Comparison of ENCODE assay signal across 2 cellular contexts in the genomic region with DNA sequence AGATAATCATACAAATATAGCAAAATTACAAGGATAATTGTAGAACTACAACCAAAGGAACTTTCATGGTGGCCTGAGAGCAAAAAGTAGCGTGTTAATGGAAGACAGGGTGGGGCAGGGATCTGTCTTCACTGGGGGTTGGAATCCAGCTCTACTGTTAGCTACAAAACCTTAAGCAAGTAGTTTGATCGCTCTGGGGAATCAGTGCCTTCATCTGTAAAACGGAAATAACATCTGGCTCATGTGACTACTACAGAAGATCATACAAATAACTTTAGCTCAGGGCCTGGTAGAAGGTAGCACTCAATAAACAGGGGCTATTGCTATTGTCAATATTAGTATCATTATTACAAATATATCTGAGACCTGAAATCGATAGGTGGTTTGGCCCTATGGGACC.
TF ChIP-seq lines count a peak whose summit lies in the region.

No MANE protein-coding gene starts in this region.

TF ChIP-seq in GM12878, 131 proteins besides CTCF, POLR2A, EP300 and RAD21 (continues in another document):
- TF ChIP-seq, protein P1, sequence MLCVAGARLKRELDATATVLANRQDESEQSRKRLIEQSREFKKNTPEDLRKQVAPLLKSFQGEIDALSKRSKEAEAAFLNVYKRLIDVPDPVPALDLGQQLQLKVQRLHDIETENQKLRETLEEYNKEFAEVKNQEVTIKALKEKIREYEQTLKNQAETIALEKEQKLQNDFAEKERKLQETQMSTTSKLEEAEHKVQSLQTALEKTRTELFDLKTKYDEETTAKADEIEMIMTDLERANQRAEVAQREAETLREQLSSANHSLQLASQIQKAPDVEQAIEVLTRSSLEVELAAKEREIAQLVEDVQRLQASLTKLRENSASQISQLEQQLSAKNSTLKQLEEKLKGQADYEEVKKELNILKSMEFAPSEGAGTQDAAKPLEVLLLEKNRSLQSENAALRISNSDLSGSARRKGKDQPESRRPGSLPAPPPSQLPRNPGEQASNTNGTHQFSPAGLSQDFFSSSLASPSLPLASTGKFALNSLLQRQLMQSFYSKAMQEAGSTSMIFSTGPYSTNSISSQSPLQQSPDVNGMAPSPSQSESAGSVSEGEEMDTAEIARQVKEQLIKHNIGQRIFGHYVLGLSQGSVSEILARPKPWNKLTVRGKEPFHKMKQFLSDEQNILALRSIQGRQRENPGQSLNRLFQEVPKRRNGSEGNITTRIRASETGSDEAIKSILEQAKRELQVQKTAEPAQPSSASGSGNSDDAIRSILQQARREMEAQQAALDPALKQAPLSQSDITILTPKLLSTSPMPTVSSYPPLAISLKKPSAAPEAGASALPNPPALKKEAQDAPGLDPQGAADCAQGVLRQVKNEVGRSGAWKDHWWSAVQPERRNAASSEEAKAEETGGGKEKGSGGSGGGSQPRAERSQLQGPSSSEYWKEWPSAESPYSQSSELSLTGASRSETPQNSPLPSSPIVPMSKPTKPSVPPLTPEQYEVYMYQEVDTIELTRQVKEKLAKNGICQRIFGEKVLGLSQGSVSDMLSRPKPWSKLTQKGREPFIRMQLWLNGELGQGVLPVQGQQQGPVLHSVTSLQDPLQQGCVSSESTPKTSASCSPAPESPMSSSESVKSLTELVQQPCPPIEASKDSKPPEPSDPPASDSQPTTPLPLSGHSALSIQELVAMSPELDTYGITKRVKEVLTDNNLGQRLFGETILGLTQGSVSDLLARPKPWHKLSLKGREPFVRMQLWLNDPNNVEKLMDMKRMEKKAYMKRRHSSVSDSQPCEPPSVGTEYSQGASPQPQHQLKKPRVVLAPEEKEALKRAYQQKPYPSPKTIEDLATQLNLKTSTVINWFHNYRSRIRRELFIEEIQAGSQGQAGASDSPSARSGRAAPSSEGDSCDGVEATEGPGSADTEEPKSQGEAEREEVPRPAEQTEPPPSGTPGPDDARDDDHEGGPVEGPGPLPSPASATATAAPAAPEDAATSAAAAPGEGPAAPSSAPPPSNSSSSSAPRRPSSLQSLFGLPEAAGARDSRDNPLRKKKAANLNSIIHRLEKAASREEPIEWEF (IDR thresholded peaks at IDR 0.05; ENCODE audit: insufficient replicate concordance, low read depth, low read length), result no peak
- TF ChIP-seq SMAD1 (IDR thresholded peaks at IDR 0.05; ENCODE audit: low read depth, partially characterized antibody), result no peak
- TF ChIP-seq SIN3A (IDR thresholded peaks at IDR 0.05; ENCODE audit: low read depth, low read length), result no peak
- TF ChIP-seq PAX5 (IDR thresholded peaks at IDR 0.05; ENCODE audit: borderline replicate concordance, low read depth, low read length), result no peak
- TF ChIP-seq ZNF217 (IDR thresholded peaks at IDR 0.05), result no peak
- no peak for TF ChIP-seq BACH1 (IDR thresholded peaks at IDR 0.05; ENCODE audit: borderline replicate concordance)
- TF ChIP-seq, protein P2, sequence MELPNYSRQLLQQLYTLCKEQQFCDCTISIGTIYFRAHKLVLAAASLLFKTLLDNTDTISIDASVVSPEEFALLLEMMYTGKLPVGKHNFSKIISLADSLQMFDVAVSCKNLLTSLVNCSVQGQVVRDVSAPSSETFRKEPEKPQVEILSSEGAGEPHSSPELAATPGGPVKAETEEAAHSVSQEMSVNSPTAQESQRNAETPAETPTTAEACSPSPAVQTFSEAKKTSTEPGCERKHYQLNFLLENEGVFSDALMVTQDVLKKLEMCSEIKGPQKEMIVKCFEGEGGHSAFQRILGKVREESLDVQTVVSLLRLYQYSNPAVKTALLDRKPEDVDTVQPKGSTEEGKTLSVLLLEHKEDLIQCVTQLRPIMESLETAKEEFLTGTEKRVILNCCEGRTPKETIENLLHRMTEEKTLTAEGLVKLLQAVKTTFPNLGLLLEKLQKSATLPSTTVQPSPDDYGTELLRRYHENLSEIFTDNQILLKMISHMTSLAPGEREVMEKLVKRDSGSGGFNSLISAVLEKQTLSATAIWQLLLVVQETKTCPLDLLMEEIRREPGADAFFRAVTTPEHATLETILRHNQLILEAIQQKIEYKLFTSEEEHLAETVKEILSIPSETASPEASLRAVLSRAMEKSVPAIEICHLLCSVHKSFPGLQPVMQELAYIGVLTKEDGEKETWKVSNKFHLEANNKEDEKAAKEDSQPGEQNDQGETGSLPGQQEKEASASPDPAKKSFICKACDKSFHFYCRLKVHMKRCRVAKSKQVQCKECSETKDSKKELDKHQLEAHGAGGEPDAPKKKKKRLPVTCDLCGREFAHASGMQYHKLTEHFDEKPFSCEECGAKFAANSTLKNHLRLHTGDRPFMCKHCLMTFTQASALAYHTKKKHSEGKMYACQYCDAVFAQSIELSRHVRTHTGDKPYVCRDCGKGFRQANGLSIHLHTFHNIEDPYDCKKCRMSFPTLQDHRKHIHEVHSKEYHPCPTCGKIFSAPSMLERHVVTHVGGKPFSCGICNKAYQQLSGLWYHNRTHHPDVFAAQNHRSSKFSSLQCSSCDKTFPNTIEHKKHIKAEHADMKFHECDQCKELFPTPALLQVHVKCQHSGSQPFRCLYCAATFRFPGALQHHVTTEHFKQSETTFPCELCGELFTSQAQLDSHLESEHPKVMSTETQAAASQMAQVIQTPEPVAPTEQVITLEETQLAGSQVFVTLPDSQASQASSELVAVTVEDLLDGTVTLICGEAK (IDR thresholded peaks at IDR 0.05; ENCODE audit: borderline replicate concordance), result no peak
- TF ChIP-seq ATF2 (IDR thresholded peaks at IDR 0.05; ENCODE audit: low read length), result no peak
- TF ChIP-seq, protein P3, sequence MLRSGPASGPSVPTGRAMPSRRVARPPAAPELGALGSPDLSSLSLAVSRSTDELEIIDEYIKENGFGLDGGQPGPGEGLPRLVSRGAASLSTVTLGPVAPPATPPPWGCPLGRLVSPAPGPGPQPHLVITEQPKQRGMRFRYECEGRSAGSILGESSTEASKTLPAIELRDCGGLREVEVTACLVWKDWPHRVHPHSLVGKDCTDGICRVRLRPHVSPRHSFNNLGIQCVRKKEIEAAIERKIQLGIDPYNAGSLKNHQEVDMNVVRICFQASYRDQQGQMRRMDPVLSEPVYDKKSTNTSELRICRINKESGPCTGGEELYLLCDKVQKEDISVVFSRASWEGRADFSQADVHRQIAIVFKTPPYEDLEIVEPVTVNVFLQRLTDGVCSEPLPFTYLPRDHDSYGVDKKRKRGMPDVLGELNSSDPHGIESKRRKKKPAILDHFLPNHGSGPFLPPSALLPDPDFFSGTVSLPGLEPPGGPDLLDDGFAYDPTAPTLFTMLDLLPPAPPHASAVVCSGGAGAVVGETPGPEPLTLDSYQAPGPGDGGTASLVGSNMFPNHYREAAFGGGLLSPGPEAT (IDR thresholded peaks at IDR 0.05; ENCODE audit: low read depth), result no peak
- no peak for TF ChIP-seq LARP7 (IDR thresholded peaks at IDR 0.05)
- no peak for TF ChIP-seq SMAD5 (IDR thresholded peaks at IDR 0.05; ENCODE audit: low read depth)
- TF ChIP-seq EED (IDR thresholded peaks at IDR 0.05; ENCODE audit: low read depth), result no peak

TF ChIP-seq in neural cell, 6 proteins besides CTCF, POLR2A, EP300 and RAD21:
- no peak for TF ChIP-seq SMC3 (conservative IDR thresholded peaks at IDR 0.05; ENCODE audit: poor library complexity)
- no peak for TF ChIP-seq POLR2AphosphoS5 (IDR thresholded peaks at IDR 0.05)
- no peak for TF ChIP-seq TAF1 (IDR thresholded peaks at IDR 0.05; ENCODE audit: low read depth)
- TF ChIP-seq EZH2 (IDR thresholded peaks at IDR 0.05; ENCODE audit: borderline replicate concordance, insufficient read depth, low read length, poor library complexity, severe bottlenecking), result no peak
- TF ChIP-seq, protein P4, sequence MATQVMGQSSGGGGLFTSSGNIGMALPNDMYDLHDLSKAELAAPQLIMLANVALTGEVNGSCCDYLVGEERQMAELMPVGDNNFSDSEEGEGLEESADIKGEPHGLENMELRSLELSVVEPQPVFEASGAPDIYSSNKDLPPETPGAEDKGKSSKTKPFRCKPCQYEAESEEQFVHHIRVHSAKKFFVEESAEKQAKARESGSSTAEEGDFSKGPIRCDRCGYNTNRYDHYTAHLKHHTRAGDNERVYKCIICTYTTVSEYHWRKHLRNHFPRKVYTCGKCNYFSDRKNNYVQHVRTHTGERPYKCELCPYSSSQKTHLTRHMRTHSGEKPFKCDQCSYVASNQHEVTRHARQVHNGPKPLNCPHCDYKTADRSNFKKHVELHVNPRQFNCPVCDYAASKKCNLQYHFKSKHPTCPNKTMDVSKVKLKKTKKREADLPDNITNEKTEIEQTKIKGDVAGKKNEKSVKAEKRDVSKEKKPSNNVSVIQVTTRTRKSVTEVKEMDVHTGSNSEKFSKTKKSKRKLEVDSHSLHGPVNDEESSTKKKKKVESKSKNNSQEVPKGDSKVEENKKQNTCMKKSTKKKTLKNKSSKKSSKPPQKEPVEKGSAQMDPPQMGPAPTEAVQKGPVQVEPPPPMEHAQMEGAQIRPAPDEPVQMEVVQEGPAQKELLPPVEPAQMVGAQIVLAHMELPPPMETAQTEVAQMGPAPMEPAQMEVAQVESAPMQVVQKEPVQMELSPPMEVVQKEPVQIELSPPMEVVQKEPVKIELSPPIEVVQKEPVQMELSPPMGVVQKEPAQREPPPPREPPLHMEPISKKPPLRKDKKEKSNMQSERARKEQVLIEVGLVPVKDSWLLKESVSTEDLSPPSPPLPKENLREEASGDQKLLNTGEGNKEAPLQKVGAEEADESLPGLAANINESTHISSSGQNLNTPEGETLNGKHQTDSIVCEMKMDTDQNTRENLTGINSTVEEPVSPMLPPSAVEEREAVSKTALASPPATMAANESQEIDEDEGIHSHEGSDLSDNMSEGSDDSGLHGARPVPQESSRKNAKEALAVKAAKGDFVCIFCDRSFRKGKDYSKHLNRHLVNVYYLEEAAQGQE (IDR thresholded peaks at IDR 0.05; ENCODE audit: borderline replicate concordance), result no peak
- no peak for TF ChIP-seq MXI1 (conservative IDR thresholded peaks at IDR 0.05; ENCODE audit: poor library complexity, severe bottlenecking)
TF ChIP-seq in neural cell: peak in this region for 0.
